ENCODE assay signal across 8 cellular contexts in genomic region chr14:88823968-88824313, GRCh38. TPM values are rescaled to one million over a fixed set of nuclear protein-coding genes. Genes with fewer than 3 reads are reported as not detected.
DNase-seq lines count a peak whose midpoint lies in the region; ATAC-seq, FAIRE-seq and TF ChIP-seq lines count a peak whose summit lies in the region.

No MANE protein-coding gene starts in this region.

- peaks cover 17% of the 10 kb centered on the region for H3K4me1 Mint-ChIP-seq in endothelial cell (ENCODE audit: unreplicated experiment)
- H3K4me1 Mint-ChIP-seq in progenitor cell of endocrine pancreas (ENCODE audit: low read depth): peaks cover 25% of the 10 kb centered on the region

- CTCF ChIA-PET in A549 (lab: Yijun Ruan, JAX): interaction anchor here (1.4 to 4.3 kb wide), 3 partner anchors 31 to 169 kb away, joined by 3 to 19 read pairs (median 4); partner anchors contain the start of gene EML5

- H3K27ac ChIP-seq in A549: peak overlapping the region; percentile 93 to 96

- ATAC-seq in A549 (peak; percentile 21 to 28), GM21360 (IDR thresholded peaks at IDR 0.05; ENCODE audit: unreplicated experiment) (peak; percentile 2), GM18520 (IDR thresholded peaks at IDR 0.05; ENCODE audit: unreplicated experiment) (no peak), HG03460 (IDR thresholded peaks at IDR 0.05; ENCODE audit: unreplicated experiment) (no peak)

- DNase-seq in A549 (ENCODE audit: low read depth in 1 of 2, low spot score in 1 of 2): no peak
- no peak for DNase-seq in LNCaP clone FGC (ENCODE audit: low read depth)
- DNase-seq in endothelial cell (ENCODE audit: low spot score): no peak
- no peak for DNase-seq in progenitor cell of endocrine pancreas (ENCODE audit: low spot score, unreplicated experiment)
- DNase-seq in GM03348 (ENCODE audit: low spot score): no peak

- H3K27me3 Mint-ChIP-seq in endothelial cell (ENCODE audit: unreplicated experiment) (peaks cover 3% of the 10 kb centered on the region), progenitor cell of endocrine pancreas (no peaks in the 10 kb centered on the region)

- TF ChIP-seq RAD21 in A549 (conservative IDR thresholded peaks at IDR 0.05 in 1 of 2, IDR thresholded peaks at IDR 0.05 in 1 of 2): no peak

- TF ChIP-seq EP300 in A549 (IDR thresholded peaks at IDR 0.05): no peak

- peak overlapping the region; percentile 85 for H3K4me3 ChIP-seq in A549
- peak overlapping the region; percentile 61 for H3K4me3 ChIP-seq in LNCaP clone FGC (ENCODE audit: low read depth, low read length)

- peak overlapping the region; percentile 98 for H3K4me3 Mint-ChIP-seq in endothelial cell (ENCODE audit: unreplicated experiment)
- H3K4me3 Mint-ChIP-seq in progenitor cell of endocrine pancreas (ENCODE audit: low read depth): peak overlapping the region; percentile 92

- no peaks in the 10 kb centered on the region for H3K9me3 Mint-ChIP-seq in endothelial cell (ENCODE audit: unreplicated experiment)
- no peaks in the 10 kb centered on the region for H3K9me3 Mint-ChIP-seq in progenitor cell of endocrine pancreas (ENCODE audit: low read depth)

- FAIRE-seq in A549 (lab: Jason Lieb, UNC): no peak

- H3K27ac Mint-ChIP-seq in endothelial cell (ENCODE audit: unreplicated experiment) (peak overlapping the region; percentile 99), progenitor cell of endocrine pancreas (peak overlapping the region; percentile 100)

- POLR2A ChIA-PET in A549 (lab: Yijun Ruan, JAX): interaction anchor here (0.7 to 1.3 kb wide), 9 partner anchors 8 to 154 kb away, joined by 3 to 12 read pairs (median 4); partner anchors contain the start of gene EML5

- 2% methylated on average over 9 of the region's 9 CpGs for WGBS in A549 (ENCODE audit: missing lambda C conversion rate)

- H3K4me1 ChIP-seq in A549: peaks cover 23% of the 10 kb centered on the region

- TF ChIP-seq POLR2A in A549 (IDR thresholded peaks at IDR 0.05; ENCODE audit: low read length): no peak

- H3K4me2 ChIP-seq in A549: peak overlapping the region; percentile 83

- TF ChIP-seq CTCF in A549 (IDR thresholded peaks at IDR 0.05) (no peak), LNCaP clone FGC (IDR thresholded peaks at IDR 0.05; ENCODE audit: control insufficient read depth, extremely low read depth, insufficient read depth) (no peak), endothelial cell (IDR thresholded peaks at IDR 0.05; ENCODE audit: unreplicated experiment) (no peak), progenitor cell of endocrine pancreas (IDR thresholded peaks at IDR 0.05; ENCODE audit: unreplicated experiment) (no peak)

- H3K36me3 Mint-ChIP-seq in endothelial cell (ENCODE audit: low read depth, unreplicated experiment) (no peaks in the 10 kb centered on the region), progenitor cell of endocrine pancreas (ENCODE audit: insufficient read depth) (no peaks in the 10 kb centered on the region)

- no peaks in the 10 kb centered on the region for H3K9me3 ChIP-seq in A549

TF ChIP-seq in A549, 52 proteins besides CTCF, POLR2A, EP300 and RAD21:
- TF ChIP-seq CEBPB (IDR thresholded peaks at IDR 0.05) (no peak), MAX (IDR thresholded peaks at IDR 0.05) (no peak), TFCP2L1 (CRISPR knock-in tag; IDR thresholded peaks at IDR 0.05) (no peak), BCL3 (IDR thresholded peaks at IDR 0.05) (no peak), POLR2AphosphoS2 (conservative IDR thresholded peaks at IDR 0.05; ENCODE audit: low read length) (no peak), TP53 (CRISPR knock-in tag; IDR thresholded peaks at IDR 0.05) (no peak), PBX3 (IDR thresholded peaks at IDR 0.05) (no peak), HOXB13 (CRISPR knock-in tag; IDR thresholded peaks at IDR 0.05; ENCODE audit: low read depth) (no peak), FOSB (CRISPR knock-in tag; IDR thresholded peaks at IDR 0.05) (no peak), E2F6 (IDR thresholded peaks at IDR 0.05; ENCODE audit: borderline replicate concordance, low read depth) (no peak), HOXA7 (CRISPR knock-in tag; IDR thresholded peaks at IDR 0.05) (no peak), ATOH8 (CRISPR knock-in tag; IDR thresholded peaks at IDR 0.05; ENCODE audit: low read depth) (no peak), HMGXB4 (CRISPR knock-in tag; IDR thresholded peaks at IDR 0.05; ENCODE audit: borderline replicate concordance) (no peak)
TF ChIP-seq in A549: peak in this region for 0.

RNA-seq across cellular contexts. Expression of gene TTC8, which starts 0.5 kb away (rescaled TPM):
- polyA plus RNA-seq in A549 (2011; rRNA removed): 55.1 and 56.8 TPM in 2 replicates
- 38.4 and 39.9 TPM in 2 replicates for polyA plus RNA-seq in A549 (2012; cell fraction: cytosol; rRNA removed)
- polyA plus RNA-seq in A549 (2012; cell fraction: nucleus; rRNA removed): 19.3 and 35.0 TPM in 2 replicates
- polyA plus RNA-seq in A549 (2017; fragmentation: RNase III; extraction: RNeasy Plus Mini Kit Qiagen cat#74134 plus additional on column Dnase treatment): 34.4 to 43.3 TPM (median 36.6 TPM) in 3 replicates
- 32.9 and 47.9 TPM in 2 replicates for polyA minus RNA-seq in A549 (2011; rRNA and poly(A)+ RNA removed)
- 10.0 TPM for total RNA-seq in endothelial cell (ENCODE audit: unreplicated experiment)
- total RNA-seq in progenitor cell of endocrine pancreas: 29.7 and 30.0 TPM in 2 replicates

RNA-seq across cellular contexts. Expression of gene EML5, which starts 31.2 kb away (rescaled TPM):
- polyA plus RNA-seq in A549 (2011; rRNA removed) (0.40 and 0.62 TPM in 2 replicates), A549 (2017; fragmentation: RNase III; extraction: RNeasy Plus Mini Kit Qiagen cat#74134 plus additional on column Dnase treatment) (0.44 to 0.86 TPM (median 0.54 TPM) in 3 replicates)
- 0.04 and 0.14 TPM in 2 replicates for polyA plus RNA-seq in A549 (2012; cell fraction: cytosol; rRNA removed)
- polyA plus RNA-seq in A549 (2012; cell fraction: nucleus; rRNA removed): 0.05 and 0.34 TPM in 2 replicates
- 0.83 and 0.88 TPM in 2 replicates for polyA minus RNA-seq in A549 (2011; rRNA and poly(A)+ RNA removed)
- total RNA-seq in endothelial cell (ENCODE audit: unreplicated experiment) (0.13 TPM), progenitor cell of endocrine pancreas (6.0 and 6.1 TPM in 2 replicates)

Comparison
In these comparisons a context has a peak if more than half of its experiments do, and no peak if none do; other contexts are left out.
1. ATAC-seq: peak in A549 (2 of 2) and GM21360 (single experiment); none in GM18520 (single experiment) and HG03460 (single experiment).